ENCODE assay signal across 2 cellular contexts in the genomic region with DNA sequence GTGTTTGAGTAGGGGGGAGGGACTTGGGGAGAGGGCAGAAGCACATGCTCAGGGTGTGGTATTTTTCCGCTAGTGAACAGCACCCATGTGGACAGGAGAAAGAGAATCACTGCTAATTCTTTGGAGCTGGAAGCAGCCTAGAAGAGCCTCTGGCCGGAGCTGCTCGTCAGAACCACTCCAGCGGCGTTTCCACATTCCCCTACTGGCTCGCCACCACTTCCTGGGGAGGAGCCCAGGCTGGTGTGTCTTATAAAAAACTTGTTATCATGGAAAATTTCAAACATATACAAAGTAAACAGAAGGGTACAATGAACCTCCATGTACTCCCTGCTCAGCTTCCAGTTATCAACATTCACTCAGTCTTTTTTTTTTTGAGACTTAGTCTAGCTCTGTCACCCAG.
TF ChIP-seq lines count a peak whose summit lies in the region.

No MANE protein-coding gene starts in this region.

TF ChIP-seq in GM23338, 12 proteins besides CTCF, POLR2A, EP300 and RAD21:
- TF ChIP-seq ETS1 (IDR thresholded peaks at IDR 0.05) (no peak), EZH2 (IDR thresholded peaks at IDR 0.05; ENCODE audit: low read depth, unreplicated experiment) (no peak), POLR2AphosphoS5 (IDR thresholded peaks at IDR 0.05; ENCODE audit: low read depth) (no peak), STAT1 (IDR thresholded peaks at IDR 0.05; ENCODE audit: unreplicated experiment) (no peak)
- TF ChIP-seq, protein P1, sequence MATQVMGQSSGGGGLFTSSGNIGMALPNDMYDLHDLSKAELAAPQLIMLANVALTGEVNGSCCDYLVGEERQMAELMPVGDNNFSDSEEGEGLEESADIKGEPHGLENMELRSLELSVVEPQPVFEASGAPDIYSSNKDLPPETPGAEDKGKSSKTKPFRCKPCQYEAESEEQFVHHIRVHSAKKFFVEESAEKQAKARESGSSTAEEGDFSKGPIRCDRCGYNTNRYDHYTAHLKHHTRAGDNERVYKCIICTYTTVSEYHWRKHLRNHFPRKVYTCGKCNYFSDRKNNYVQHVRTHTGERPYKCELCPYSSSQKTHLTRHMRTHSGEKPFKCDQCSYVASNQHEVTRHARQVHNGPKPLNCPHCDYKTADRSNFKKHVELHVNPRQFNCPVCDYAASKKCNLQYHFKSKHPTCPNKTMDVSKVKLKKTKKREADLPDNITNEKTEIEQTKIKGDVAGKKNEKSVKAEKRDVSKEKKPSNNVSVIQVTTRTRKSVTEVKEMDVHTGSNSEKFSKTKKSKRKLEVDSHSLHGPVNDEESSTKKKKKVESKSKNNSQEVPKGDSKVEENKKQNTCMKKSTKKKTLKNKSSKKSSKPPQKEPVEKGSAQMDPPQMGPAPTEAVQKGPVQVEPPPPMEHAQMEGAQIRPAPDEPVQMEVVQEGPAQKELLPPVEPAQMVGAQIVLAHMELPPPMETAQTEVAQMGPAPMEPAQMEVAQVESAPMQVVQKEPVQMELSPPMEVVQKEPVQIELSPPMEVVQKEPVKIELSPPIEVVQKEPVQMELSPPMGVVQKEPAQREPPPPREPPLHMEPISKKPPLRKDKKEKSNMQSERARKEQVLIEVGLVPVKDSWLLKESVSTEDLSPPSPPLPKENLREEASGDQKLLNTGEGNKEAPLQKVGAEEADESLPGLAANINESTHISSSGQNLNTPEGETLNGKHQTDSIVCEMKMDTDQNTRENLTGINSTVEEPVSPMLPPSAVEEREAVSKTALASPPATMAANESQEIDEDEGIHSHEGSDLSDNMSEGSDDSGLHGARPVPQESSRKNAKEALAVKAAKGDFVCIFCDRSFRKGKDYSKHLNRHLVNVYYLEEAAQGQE (IDR thresholded peaks at IDR 0.05; ENCODE audit: unreplicated experiment) = no peak

TF ChIP-seq in H1, 55 proteins besides CTCF, POLR2A, EP300 and RAD21:
- TF ChIP-seq YY1 (IDR thresholded peaks at IDR 0.05; ENCODE audit: low read depth, low read length) (no peak), KDM4A (IDR thresholded peaks at IDR 0.05; ENCODE audit: low read depth, low read length, severe bottlenecking) (no peak), SIN3A (conservative IDR thresholded peaks at IDR 0.05 in 1 of 2, IDR thresholded peaks at IDR 0.05 in 1 of 2; ENCODE audit: low read depth in 1 of 2, low read length in 2 of 2) (no peak), SIX5 (IDR thresholded peaks at IDR 0.05; ENCODE audit: low read depth, low read length) (no peak), FOSL1 (IDR thresholded peaks at IDR 0.05; ENCODE audit: insufficient read depth, low read depth, low read length) (no peak), TBP (IDR thresholded peaks at IDR 0.05; ENCODE audit: low read depth, low read length) (no peak), HDAC2 (IDR thresholded peaks at IDR 0.05; ENCODE audit: borderline replicate concordance in 1 of 2, low read depth in 2 of 2, low read length in 2 of 2) (no peak), POLR2AphosphoS5 (IDR thresholded peaks at IDR 0.05; ENCODE audit: low read depth, low read length) (no peak), CHD1 (IDR thresholded peaks at IDR 0.05; ENCODE audit: low read depth, low read length) (no peak), ZNF274 (IDR thresholded peaks at IDR 0.05; ENCODE audit: borderline replicate concordance, extremely low read depth, low read length) (no peak), SRF (IDR thresholded peaks at IDR 0.05; ENCODE audit: low read depth, low read length) (no peak), MAFK (IDR thresholded peaks at IDR 0.05; ENCODE audit: low read depth, low read length) (no peak), PHF8 (conservative IDR thresholded peaks at IDR 0.05; ENCODE audit: low read depth, low read length) (no peak), CBX5 (IDR thresholded peaks at IDR 0.05; ENCODE audit: low read depth, low read length) (no peak), SIRT6 (IDR thresholded peaks at IDR 0.05; ENCODE audit: low read length) (no peak), RBBP5 (IDR thresholded peaks at IDR 0.05; ENCODE audit: borderline replicate concordance, low read depth, low read length) (no peak), CHD7 (IDR thresholded peaks at IDR 0.05; ENCODE audit: insufficient replicate concordance, low read length) (no peak), TCF12 (IDR thresholded peaks at IDR 0.05; ENCODE audit: low read depth, low read length) (no peak), RXRA (IDR thresholded peaks at IDR 0.05; ENCODE audit: insufficient read depth, low read depth, low read length) (no peak)
- TF ChIP-seq, protein P2, sequence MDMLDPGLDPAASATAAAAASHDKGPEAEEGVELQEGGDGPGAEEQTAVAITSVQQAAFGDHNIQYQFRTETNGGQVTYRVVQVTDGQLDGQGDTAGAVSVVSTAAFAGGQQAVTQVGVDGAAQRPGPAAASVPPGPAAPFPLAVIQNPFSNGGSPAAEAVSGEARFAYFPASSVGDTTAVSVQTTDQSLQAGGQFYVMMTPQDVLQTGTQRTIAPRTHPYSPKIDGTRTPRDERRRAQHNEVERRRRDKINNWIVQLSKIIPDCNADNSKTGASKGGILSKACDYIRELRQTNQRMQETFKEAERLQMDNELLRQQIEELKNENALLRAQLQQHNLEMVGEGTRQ (IDR thresholded peaks at IDR 0.05; ENCODE audit: low read length) = no peak
